20 cellular contexts compared by ENCODE assay signal in the genomic region with DNA sequence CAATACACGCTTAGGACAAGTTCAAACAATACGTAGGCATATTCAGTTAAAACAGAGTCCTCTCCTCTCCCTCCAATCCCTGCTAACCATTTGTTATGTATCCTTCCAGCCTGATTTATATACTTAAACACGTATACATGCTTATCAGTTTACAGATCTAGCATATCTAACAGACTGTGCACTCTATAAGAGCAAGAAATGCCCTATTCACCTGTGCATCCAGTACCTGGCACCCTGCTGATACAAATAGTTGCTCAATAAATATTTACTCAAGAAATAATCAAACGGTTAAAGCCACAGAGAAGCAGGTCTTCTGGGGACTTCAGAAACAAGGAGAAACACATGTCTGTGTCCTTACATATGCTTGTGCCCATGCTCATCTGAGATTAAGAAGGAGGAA.
"Had no signal": no experiment of that assay in that cellular context is flagged by ENCODE, and none has a peak within 500 bp of the region (broad histone marks: within the 10 kb centered on the region; RNA-seq: fewer than 3 reads in every experiment).

No MANE protein-coding gene starts in this region.

- H3K9me3 Mint-ChIP-seq: endodermal cell; natural killer cell treated with Interleukin-12 subunit alpha and Interleukin-12 subunit beta and Interleukin-15 and Interleukin-18, amount 100 ng/mL, for 72 hours; neural progenitor cell; type B pancreatic cell had no signal

- H3K27ac Mint-ChIP-seq: endodermal cell; natural killer cell treated with Interleukin-12 subunit alpha and Interleukin-12 subunit beta and Interleukin-15 and Interleukin-18, amount 100 ng/mL, for 72 hours; neural progenitor cell; progenitor cell of endocrine pancreas; type B pancreatic cell had no signal

- DNase-seq: effector CD4-positive, alpha-beta T cell; endodermal cell; erythroblast; foreskin melanocyte; head of caudate nucleus; hippocampal formation; left colon; left ventricle myocardium superior; mesenchymal stem cell; midbrain; nucleus accumbens; pancreas; right cardiac atrium; small intestine; stimulated activated CD4-positive, alpha-beta T cell treated with anti-CD3 and anti-CD28 coated beads, Interleukin-12 subunit alpha, Interleukin-12 subunit beta, amount 100 ng/mL, for 4 hours; stimulated activated naive CD4-positive, alpha-beta T cell treated with Interleukin-2 at 50 U/mL for 16 hours had no signal

- H3K36me3 Mint-ChIP-seq: natural killer cell treated with Interleukin-12 subunit alpha and Interleukin-12 subunit beta and Interleukin-15 and Interleukin-18, amount 100 ng/mL, for 72 hours; neural progenitor cell; type B pancreatic cell had no signal

- H3K27me3 Mint-ChIP-seq: natural killer cell treated with Interleukin-12 subunit alpha and Interleukin-12 subunit beta and Interleukin-15 and Interleukin-18, amount 100 ng/mL, for 72 hours; progenitor cell of endocrine pancreas; type B pancreatic cell had no signal

- H3K4me3 Mint-ChIP-seq: endodermal cell; natural killer cell treated with Interleukin-12 subunit alpha and Interleukin-12 subunit beta and Interleukin-15 and Interleukin-18, amount 100 ng/mL, for 72 hours; neural progenitor cell; type B pancreatic cell had no signal

- ATAC-seq: left colon; left ventricle myocardium superior; natural killer cell treated with Interleukin-12 subunit alpha and Interleukin-12 subunit beta and Interleukin-15 and Interleukin-18, amount 100 ng/mL, for 72 hours; pancreas; right cardiac atrium had no signal
